Comparison of ENCODE assay signal across 8 cellular contexts in the genomic region with DNA sequence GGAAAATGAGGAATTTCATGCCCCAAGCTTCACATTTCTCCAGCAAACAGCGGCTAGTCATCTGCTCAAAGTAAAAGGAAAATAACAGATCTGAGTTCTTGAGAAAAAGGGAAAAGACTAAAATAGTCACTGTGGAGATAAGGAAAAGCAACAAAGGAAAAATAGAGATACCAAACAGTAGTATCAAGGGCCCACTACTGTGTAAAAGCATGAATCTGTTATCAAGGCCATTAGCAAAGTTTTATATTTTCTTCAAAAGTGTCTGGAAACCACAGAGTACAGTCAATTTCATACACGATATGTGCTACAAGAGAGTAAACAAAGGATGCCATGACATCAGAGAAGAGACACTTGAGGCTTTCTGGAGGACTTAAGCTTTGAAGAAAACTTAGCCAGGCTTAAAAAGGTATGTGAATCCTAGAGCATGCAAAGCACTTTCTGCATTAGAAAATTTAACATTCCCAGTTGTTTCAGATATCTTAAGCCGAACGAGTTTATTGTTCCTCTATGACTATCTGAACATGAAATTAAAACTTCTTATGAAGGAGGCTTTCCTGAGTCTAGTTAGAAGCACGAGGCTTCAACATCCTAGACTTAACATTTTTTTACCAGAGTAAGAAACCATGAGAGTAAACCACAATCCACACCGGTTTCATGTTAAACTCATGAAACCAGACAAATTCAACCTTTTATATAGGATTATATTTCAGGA. TPM values are rescaled to one million over a fixed set of nuclear protein-coding genes. Genes with fewer than 3 reads are reported as not detected.
DNase-seq lines count a peak whose midpoint lies in the region; ATAC-seq and TF ChIP-seq lines count a peak whose summit lies in the region.
"Had no signal": no experiment of that assay in that cellular context is flagged by ENCODE, and none has a peak within 500 bp of the region (broad histone marks: within the 10 kb centered on the region; RNA-seq: fewer than 3 reads in every experiment).

No MANE protein-coding gene starts in this region.

- H3K27me3 ChIP-seq in prostate gland (replicated peaks; ENCODE audit: insufficient read depth), result no peaks in the 10 kb centered on the region

- H3K4me1 ChIP-seq in prostate gland (replicated peaks), result no peaks in the 10 kb centered on the region

- TF ChIP-seq CTCF in prostate gland (IDR thresholded peaks at IDR 0.05), result no peak

- peaks cover 11 to 21% of the 10 kb centered on the region in 2 donors for H3K4me1 Mint-ChIP-seq in effector memory CD8-positive, alpha-beta T cell (ENCODE audit: low read depth in 2 of 2)

- TF ChIP-seq POLR2A in prostate gland (IDR thresholded peaks at IDR 0.05), result no peak

- H3K36me3 Mint-ChIP-seq in effector memory CD8-positive, alpha-beta T cell (ENCODE audit: insufficient read depth), result peaks cover 3% of the 10 kb centered on the region

- H3K27me3 Mint-ChIP-seq in effector memory CD8-positive, alpha-beta T cell, result no peaks in the 10 kb centered on the region
- H3K27me3 Mint-ChIP-seq: activated naive CD8-positive, alpha-beta T cell had no signal

- no peaks in the 10 kb centered on the region for H3K36me3 ChIP-seq in prostate gland

- intact Hi-C loops in prostate gland (cut with DNase I), result loop anchor here (2.0 to 5.0 kb wide), 2 partner anchors 82 to 128 kb away; no protein-coding TSS in a partner anchor

- H3K27ac Mint-ChIP-seq in effector memory CD8-positive, alpha-beta T cell, result no peak overlapping the region
- H3K27ac Mint-ChIP-seq: activated naive CD8-positive, alpha-beta T cell had no signal

- peak; percentile 14 for ATAC-seq in GM18499 (IDR thresholded peaks at IDR 0.05; ENCODE audit: insufficient read depth, unreplicated experiment)
- peak; percentile 3 for ATAC-seq in GM21825 (IDR thresholded peaks at IDR 0.05; ENCODE audit: unreplicated experiment)
- ATAC-seq in effector memory CD8-positive, alpha-beta T cell (replicated peaks), result peak; percentile 48

- H3K9me3 ChIP-seq in prostate gland, result no peaks in the 10 kb centered on the region

- DNase-seq in LHCN-M2 (ENCODE audit: low read depth) (peak; percentile 59), prostate gland (ENCODE audit: low spot score) (no peak), NCI-H1092 (lab: John Stamatoyannopoulos, UW) (no peak), ecto neural progenitor cell (ENCODE audit: low spot score) (no peak)
- DNase-seq in effector memory CD8-positive, alpha-beta T cell, result peak in 1 of 3 experiments; percentile 1

- H3K27ac ChIP-seq in prostate gland, result peak overlapping the region; percentile 94

- WGBS in prostate gland, result 12% methylated on average over 6 of the region's 6 CpGs

- H3K4me3 ChIP-seq in prostate gland, result peak overlapping the region; percentile 77 to 86

- H3K4me3 Mint-ChIP-seq in effector memory CD8-positive, alpha-beta T cell, result no peak overlapping the region
- H3K4me3 Mint-ChIP-seq: activated naive CD8-positive, alpha-beta T cell had no signal

- no peaks in the 10 kb centered on the region for H3K9me3 Mint-ChIP-seq in effector memory CD8-positive, alpha-beta T cell

RNA-seq across cellular contexts. Expression of a gene that starts 1.2 kb away (rescaled TPM):
- 13.7 and 14.6 TPM in 2 replicates for total RNA-seq in LHCN-M2 (2014; rRNA removed)
- 4.2 TPM for polyA plus RNA-seq in LHCN-M2 (2012)
- total RNA-seq in prostate gland, result 10 to 100 TPM; 11.9 to 17.6 TPM

RNA-seq across cellular contexts. Expression of a gene that starts 43.6 kb away (rescaled TPM):
- total RNA-seq in LHCN-M2 (2014; rRNA removed), result 75.5 and 78.8 TPM in 2 replicates
- polyA plus RNA-seq in LHCN-M2 (2012), result 27.5 TPM
- total RNA-seq in prostate gland, result 100 to 1,000 TPM in 1 of 2 donors, 10 to 100 TPM in 1; 64.9 to 110 TPM
